Comparison of ENCODE assay signal across 11 cellular contexts in the genomic region with DNA sequence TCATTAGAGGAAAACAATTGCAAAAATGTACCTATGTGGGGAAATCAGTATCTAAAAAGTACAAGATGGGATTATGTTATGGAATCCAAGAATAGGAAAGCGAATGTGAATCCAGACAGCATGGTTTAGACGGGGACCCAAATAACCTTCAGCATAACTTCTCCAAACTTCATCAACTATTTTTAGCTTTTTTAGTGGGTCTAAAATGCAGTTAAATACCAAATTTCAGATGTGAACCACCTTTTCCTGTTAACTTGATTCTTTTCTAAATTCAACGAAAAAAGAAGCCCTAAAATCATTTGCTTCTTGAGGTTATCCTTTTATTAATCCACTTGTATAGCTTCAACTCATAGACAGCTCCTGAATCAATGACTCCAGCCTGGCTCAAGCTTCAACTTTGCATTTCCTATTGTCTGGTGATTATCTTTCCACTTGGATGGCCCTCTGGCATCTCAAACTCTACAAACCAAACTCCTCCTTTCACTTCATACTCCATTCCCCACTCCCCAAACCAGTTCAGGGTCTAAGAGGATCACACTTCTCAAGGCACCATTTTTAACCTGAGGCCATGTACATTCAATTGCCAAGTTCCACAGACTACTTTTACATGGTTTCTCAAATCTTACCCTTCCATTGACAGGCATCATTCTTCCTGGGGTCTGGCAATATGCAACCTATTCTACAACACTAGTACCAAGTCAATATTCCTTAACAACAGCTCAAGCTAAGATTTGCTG. TPM values are rescaled to one million over a fixed set of nuclear protein-coding genes. Genes with fewer than 3 reads are reported as not detected.
A peak's percentile ranks its signal among the peaks of the same experiment; 100 is the strongest.
DNase-seq lines count a peak whose midpoint lies in the region; ATAC-seq and TF ChIP-seq lines count a peak whose summit lies in the region.
"Had no signal": no experiment of that assay in that cellular context is flagged by ENCODE, and none has a peak within 500 bp of the region (broad histone marks: within the 10 kb centered on the region; RNA-seq: fewer than 3 reads in every experiment).

No MANE protein-coding gene starts in this region.

- in situ Hi-C loops in transverse colon (cut with MboI; ENCODE audit: low pct_ligation_motif_present in 1 of 4, low pct_unique_long_range_greater_than_20kb in 1 of 4, low sequenced_read_pairs in 3 of 4) = loop anchor here (5.0 to 10.0 kb wide), 3 partner anchors 296 to 326 kb away; a partner anchor contains a TSS

- H4K5ac ChIP-seq in mesendoderm (ENCODE audit: low read length) = no peak overlapping the region

- ATAC-seq in GM21515 (IDR thresholded peaks at IDR 0.05; ENCODE audit: unreplicated experiment) = no peak

- no peak overlapping the region for H3K4me2 ChIP-seq in mesendoderm (ENCODE audit: low read length)

- peak overlapping the region; percentile 86 for H4K8ac ChIP-seq in mesendoderm (ENCODE audit: low read depth, low read length)

- peaks cover 2% of the 10 kb centered on the region for H3K79me1 ChIP-seq in mesendoderm (ENCODE audit: low read length)

- H3K27me3 ChIP-seq in dorsolateral prefrontal cortex = no peaks in the 10 kb centered on the region
- no peaks in the 10 kb centered on the region for H3K27me3 ChIP-seq in mesendoderm (ENCODE audit: insufficient read depth, low read length, poor library complexity)
- H3K27me3 ChIP-seq in transverse colon = no peaks in the 10 kb centered on the region
- H3K27me3 ChIP-seq: SJSA1 had no signal

- H2BK15ac ChIP-seq in mesendoderm (replicated peaks; ENCODE audit: low read depth) = no peak overlapping the region

- TF ChIP-seq POLR2A in transverse colon (IDR thresholded peaks at IDR 0.05) = no peak

- peaks cover 56% of the 10 kb centered on the region for H3K79me2 ChIP-seq in mesendoderm (ENCODE audit: control insufficient read depth, insufficient read depth, low read length)

- DNase-seq in LNCaP clone FGC (ENCODE audit: low read depth) (no peak), dorsolateral prefrontal cortex (no peak), mesendoderm (peak; percentile 68), transverse colon (no peak), NCI-H1048 (lab: John Stamatoyannopoulos, UW) (no peak), GM19240 (ENCODE audit: insufficient read length, low spot score) (no peak)
- no peak for DNase-seq in stimulated activated CD4-positive, alpha-beta T cell treated with anti-CD3 and anti-CD28 coated beads, Interleukin-4, amount 100 ng/mL, for 4 hours
- DNase-seq: activated CD4-positive, alpha-beta T cell treated with anti-CD3 and anti-CD28 coated beads for 1 hour; NCI-H187 treated with DMSO at 0.1 percent for 48 hours had no signal

- H3K18ac ChIP-seq in mesendoderm (ENCODE audit: low read length) = peak overlapping the region; percentile 97

- H2BK5ac ChIP-seq in mesendoderm (ENCODE audit: low read length) = no peak overlapping the region

- H3K4me3 ChIP-seq in LNCaP clone FGC (ENCODE audit: low read depth, low read length) = peak overlapping the region; percentile 15
- peak overlapping the region in 18 of 59 donors; percentile 0 to 45 (median 27) for H3K4me3 ChIP-seq in dorsolateral prefrontal cortex
- no peak overlapping the region for H3K4me3 ChIP-seq in mesendoderm (ENCODE audit: low read length)
- no peak overlapping the region for H3K4me3 ChIP-seq in transverse colon
- H3K4me3 ChIP-seq: SJSA1 had no signal

- no peak for TF ChIP-seq CTCF in LNCaP clone FGC (IDR thresholded peaks at IDR 0.05; ENCODE audit: control insufficient read depth, extremely low read depth, insufficient read depth)
- TF ChIP-seq CTCF in dorsolateral prefrontal cortex (IDR thresholded peaks at IDR 0.05 in 54 of 56, conservative IDR thresholded peaks at IDR 0.05 in 2 of 56; ENCODE audit: low read depth in 1 of 56, partially characterized antibody in 56 of 56) = no peak
- TF ChIP-seq CTCF in transverse colon (IDR thresholded peaks at IDR 0.05) = no peak

- H3K4ac ChIP-seq in mesendoderm (ENCODE audit: low read depth, low read length) = no peak overlapping the region

- H3K23ac ChIP-seq in mesendoderm (ENCODE audit: low read length) = no peak overlapping the region

- intact Hi-C loops in dorsolateral prefrontal cortex (cut with DNase I) = loop anchor here (5.0 kb wide), 2 partner anchors 36 to 41 kb away; no protein-coding TSS in a partner anchor
- intact Hi-C loops in transverse colon (cut with DNase I; ENCODE audit: low total_unique reads) = no loop called here

- H2BK120ac ChIP-seq in mesendoderm (ENCODE audit: low read depth, low read length) = peak overlapping the region; percentile 82

- H3K36me3 ChIP-seq in mesendoderm (ENCODE audit: control insufficient read depth, insufficient read depth, low read length) (peaks cover 2% of the 10 kb centered on the region), transverse colon (peaks cover 0 to 7% (median 0%) of the 10 kb centered on the region in 4 donors)

- H2AK5ac ChIP-seq in mesendoderm (ENCODE audit: low read length) = no peak overlapping the region

- no CpG with 5 or more reads among the region's 3 CpGs for WGBS in mesendoderm (ENCODE audit: extremely low coverage, insufficient coverage, low lambda C conversion rate)
- 83 to 85% methylated on average over 3 of the region's 3 CpGs for WGBS in transverse colon (ENCODE audit: low coverage in 1 of 2), 2 donors

- H3K27ac ChIP-seq in dorsolateral prefrontal cortex (peak overlapping the region in 55 of 59 donors; percentile 9 to 93 (median 83)), mesendoderm (ENCODE audit: low read depth, low read length) (peak overlapping the region; percentile 6), transverse colon (peak overlapping the region; percentile 28 to 75 (median 54))
- H3K27ac ChIP-seq: SJSA1 had no signal

- TF ChIP-seq EP300 in transverse colon (IDR thresholded peaks at IDR 0.05; ENCODE audit: low read depth) = no peak

- no peak overlapping the region for H3K9ac ChIP-seq in mesendoderm (ENCODE audit: low read length)

- peak overlapping the region; percentile 46 for H3K56ac ChIP-seq in mesendoderm (ENCODE audit: low read length)

- H3K4me1 ChIP-seq in mesendoderm (ENCODE audit: control insufficient read depth, low read depth, low read length) (peaks cover 10% of the 10 kb centered on the region), transverse colon (peaks cover 29 to 77% (median 57%) of the 10 kb centered on the region in 4 donors)

- no peaks in the 10 kb centered on the region for H3K9me3 ChIP-seq in transverse colon
- H3K9me3 ChIP-seq: SJSA1 had no signal

RNA-seq across cellular contexts. Expression of a gene that starts 7.4 kb away (rescaled TPM):
- total RNA-seq in dorsolateral prefrontal cortex (10 to 100 TPM; 24.9 to 58.2 (median 34.7) TPM), transverse colon (100 to 1,000 TPM in 1 of 4 donors, 10 to 100 TPM in 2, 1 to 10 TPM in 1; 10.0 to 101 (median 70.0) TPM)
- polyA plus RNA-seq in mesendoderm (2013, experiment 1 of 2) = 16.0 TPM
- 17.5 TPM for polyA plus RNA-seq in mesendoderm (2013, experiment 2 of 2)

RNA-seq across cellular contexts. Expression of a gene that starts 57.1 kb away (rescaled TPM):
- total RNA-seq in dorsolateral prefrontal cortex (100 to 1,000 TPM; 184 to 358 (median 294) TPM), transverse colon (100 to 1,000 TPM in 1 of 4 donors, 10 to 100 TPM in 3; 40.4 to 103 (median 82.8) TPM)
- polyA plus RNA-seq in mesendoderm (2013, experiment 1 of 2) = 277 TPM
- 273 TPM for polyA plus RNA-seq in mesendoderm (2013, experiment 2 of 2)

Comparison
In these comparisons a context has a peak if more than half of its experiments do, and no peak if none do; other contexts are left out.
1. H3K27ac ChIP-seq: peak in every context shown above with its lines; median percentile 83 in dorsolateral prefrontal cortex; 54 in transverse colon; 6 in mesendoderm.